1 cellular context compared by ENCODE assay signal in the genomic region with DNA sequence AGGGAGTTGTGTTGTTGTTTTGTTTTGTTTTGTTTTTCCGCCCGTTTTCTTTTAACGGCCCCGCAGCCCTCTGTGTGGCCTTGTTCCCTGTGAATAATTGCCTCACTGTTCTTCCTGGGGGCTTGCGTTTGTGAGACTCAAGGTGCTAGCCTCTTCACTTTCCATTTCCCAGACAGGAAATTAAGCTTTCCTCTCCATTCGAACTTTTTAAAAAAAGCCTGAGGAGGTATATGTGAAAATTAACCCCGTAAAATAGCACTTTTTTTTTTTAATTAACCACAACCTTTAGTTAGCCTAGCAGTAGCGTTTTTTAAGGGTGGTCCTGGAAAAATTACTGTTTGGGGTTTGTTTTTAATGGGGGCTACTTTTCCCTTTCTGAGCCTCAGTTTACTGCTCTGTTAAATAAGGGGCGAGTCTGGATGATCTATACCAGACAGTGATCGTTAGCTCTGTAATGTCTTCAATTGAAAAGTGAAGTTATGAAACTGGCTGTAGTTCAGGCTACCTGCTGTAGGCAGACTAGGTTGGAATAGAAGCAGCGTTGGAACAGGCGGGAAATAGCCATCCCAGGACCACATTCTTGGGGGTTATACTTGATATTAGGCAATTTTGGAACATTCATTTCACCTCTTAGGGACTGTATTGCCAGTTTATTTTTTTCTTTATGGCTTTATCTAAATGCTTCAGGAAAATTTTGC.
TF ChIP-seq lines count a peak whose summit lies in the region.

No MANE protein-coding gene starts in this region.

TF ChIP-seq in K562, 482 proteins besides CTCF, POLR2A, EP300 and RAD21 (continued from another document):
- TF ChIP-seq MCM7 (IDR thresholded peaks at IDR 0.05), result no peak
- TF ChIP-seq, protein P1, sequence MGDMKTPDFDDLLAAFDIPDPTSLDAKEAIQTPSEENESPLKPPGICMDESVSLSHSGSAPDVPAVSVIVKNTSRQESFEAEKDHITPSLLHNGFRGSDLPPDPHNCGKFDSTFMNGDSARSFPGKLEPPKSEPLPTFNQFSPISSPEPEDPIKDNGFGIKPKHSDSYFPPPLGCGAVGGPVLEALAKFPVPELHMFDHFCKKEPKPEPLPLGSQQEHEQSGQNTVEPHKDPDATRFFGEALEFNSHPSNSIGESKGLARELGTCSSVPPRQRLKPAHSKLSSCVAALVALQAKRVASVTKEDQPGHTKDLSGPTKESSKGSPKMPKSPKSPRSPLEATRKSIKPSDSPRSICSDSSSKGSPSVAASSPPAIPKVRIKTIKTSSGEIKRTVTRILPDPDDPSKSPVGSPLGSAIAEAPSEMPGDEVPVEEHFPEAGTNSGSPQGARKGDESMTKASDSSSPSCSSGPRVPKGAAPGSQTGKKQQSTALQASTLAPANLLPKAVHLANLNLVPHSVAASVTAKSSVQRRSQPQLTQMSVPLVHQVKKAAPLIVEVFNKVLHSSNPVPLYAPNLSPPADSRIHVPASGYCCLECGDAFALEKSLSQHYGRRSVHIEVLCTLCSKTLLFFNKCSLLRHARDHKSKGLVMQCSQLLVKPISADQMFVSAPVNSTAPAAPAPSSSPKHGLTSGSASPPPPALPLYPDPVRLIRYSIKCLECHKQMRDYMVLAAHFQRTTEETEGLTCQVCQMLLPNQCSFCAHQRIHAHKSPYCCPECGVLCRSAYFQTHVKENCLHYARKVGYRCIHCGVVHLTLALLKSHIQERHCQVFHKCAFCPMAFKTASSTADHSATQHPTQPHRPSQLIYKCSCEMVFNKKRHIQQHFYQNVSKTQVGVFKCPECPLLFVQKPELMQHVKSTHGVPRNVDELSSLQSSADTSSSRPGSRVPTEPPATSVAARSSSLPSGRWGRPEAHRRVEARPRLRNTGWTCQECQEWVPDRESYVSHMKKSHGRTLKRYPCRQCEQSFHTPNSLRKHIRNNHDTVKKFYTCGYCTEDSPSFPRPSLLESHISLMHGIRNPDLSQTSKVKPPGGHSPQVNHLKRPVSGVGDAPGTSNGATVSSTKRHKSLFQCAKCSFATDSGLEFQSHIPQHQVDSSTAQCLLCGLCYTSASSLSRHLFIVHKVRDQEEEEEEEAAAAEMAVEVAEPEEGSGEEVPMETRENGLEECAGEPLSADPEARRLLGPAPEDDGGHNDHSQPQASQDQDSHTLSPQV (IDR thresholded peaks at IDR 0.05), result 0 out of 2 replicates have a peak, but pooled peaks have one; percentile 8
- 0 out of 2 replicates have a peak, but pooled peaks have one; percentile 1 for TF ChIP-seq POLR2H (tag; IDR thresholded peaks at IDR 0.05; ENCODE audit: low read depth)
- TF ChIP-seq BRD4 (IDR thresholded peaks at IDR 0.05), result no peak
- no peak for TF ChIP-seq IFI16 (CRISPR knock-in tag; IDR thresholded peaks at IDR 0.05)
- no peak for TF ChIP-seq ELF4 (CRISPR knock-in tag; IDR thresholded peaks at IDR 0.05)
- TF ChIP-seq GATAD2A (IDR thresholded peaks at IDR 0.05), result no peak
- no peak for TF ChIP-seq ARID2 (IDR thresholded peaks at IDR 0.05)
- TF ChIP-seq ZNF121 (CRISPR knock-in tag; conservative IDR thresholded peaks at IDR 0.05), result no peak
- no peak for TF ChIP-seq CEBPB (tag; IDR thresholded peaks at IDR 0.05)
- TF ChIP-seq ZNF324 (CRISPR knock-in tag; IDR thresholded peaks at IDR 0.05), result no peak
- no peak for TF ChIP-seq NR4A1 (CRISPR knock-in tag; IDR thresholded peaks at IDR 0.05)
- no peak for TF ChIP-seq NR4A1 (tag; IDR thresholded peaks at IDR 0.05)
- TF ChIP-seq DIDO1 (tag; IDR thresholded peaks at IDR 0.05; ENCODE audit: low read depth), result no peak
- no peak for TF ChIP-seq ARID1B (IDR thresholded peaks at IDR 0.05)
- no peak for TF ChIP-seq RBM25 (IDR thresholded peaks at IDR 0.05; ENCODE audit: low read depth, low read length, severe bottlenecking)
- TF ChIP-seq ATF7 (IDR thresholded peaks at IDR 0.05), result 0 out of 2 replicates have a peak, but pooled peaks have one; percentile 17
- no peak for TF ChIP-seq ZNF707 (CRISPR knock-in tag; conservative IDR thresholded peaks at IDR 0.05)
- no peak for TF ChIP-seq JUN (IDR thresholded peaks at IDR 0.05; ENCODE audit: borderline replicate concordance, low read depth, low read length)
- TF ChIP-seq JUN (CRISPR knock-in tag; IDR thresholded peaks at IDR 0.05; ENCODE audit: borderline replicate concordance), result no peak
- no peak for TF ChIP-seq TFAM (CRISPR knock-in tag; conservative IDR thresholded peaks at IDR 0.05)
- TF ChIP-seq THRB (CRISPR knock-in tag; conservative IDR thresholded peaks at IDR 0.05), result peak; percentile 43; the same call in 1 of the 2 replicates
- no peak for TF ChIP-seq CEBPG (CRISPR knock-in tag; IDR thresholded peaks at IDR 0.05)
- TF ChIP-seq CEBPG (tag; conservative IDR thresholded peaks at IDR 0.05 in 1 of 2, IDR thresholded peaks at IDR 0.05 in 1 of 2), result peak; percentile 13 to 16; a peak in 2 of 4 replicates
- no peak for TF ChIP-seq RAD51 (IDR thresholded peaks at IDR 0.05; ENCODE audit: borderline replicate concordance, low read depth)
- no peak for TF ChIP-seq CSDE1 (IDR thresholded peaks at IDR 0.05)
- 0 out of 2 replicates have a peak, but pooled peaks have one; percentile 9 for TF ChIP-seq SOX6 (IDR thresholded peaks at IDR 0.05)
- no peak for TF ChIP-seq KDM5B (IDR thresholded peaks at IDR 0.05; ENCODE audit: insufficient replicate concordance, low read depth, low read length)
- TF ChIP-seq, protein P2, sequence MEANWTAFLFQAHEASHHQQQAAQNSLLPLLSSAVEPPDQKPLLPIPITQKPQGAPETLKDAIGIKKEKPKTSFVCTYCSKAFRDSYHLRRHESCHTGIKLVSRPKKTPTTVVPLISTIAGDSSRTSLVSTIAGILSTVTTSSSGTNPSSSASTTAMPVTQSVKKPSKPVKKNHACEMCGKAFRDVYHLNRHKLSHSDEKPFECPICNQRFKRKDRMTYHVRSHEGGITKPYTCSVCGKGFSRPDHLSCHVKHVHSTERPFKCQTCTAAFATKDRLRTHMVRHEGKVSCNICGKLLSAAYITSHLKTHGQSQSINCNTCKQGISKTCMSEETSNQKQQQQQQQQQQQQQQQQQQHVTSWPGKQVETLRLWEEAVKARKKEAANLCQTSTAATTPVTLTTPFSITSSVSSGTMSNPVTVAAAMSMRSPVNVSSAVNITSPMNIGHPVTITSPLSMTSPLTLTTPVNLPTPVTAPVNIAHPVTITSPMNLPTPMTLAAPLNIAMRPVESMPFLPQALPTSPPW (CRISPR knock-in tag; IDR thresholded peaks at IDR 0.05), result no peak
- TF ChIP-seq MED1 (CRISPR knock-in tag; IDR thresholded peaks at IDR 0.05; ENCODE audit: borderline replicate concordance), result no peak
- no peak for TF ChIP-seq JUNB (CRISPR knock-in tag; conservative IDR thresholded peaks at IDR 0.05)
- TF ChIP-seq LCOR (CRISPR knock-in tag; IDR thresholded peaks at IDR 0.05), result no peak
- TF ChIP-seq ZFP1 (CRISPR knock-in tag; IDR thresholded peaks at IDR 0.05), result no peak
- TF ChIP-seq NBN (IDR thresholded peaks at IDR 0.05; ENCODE audit: low read depth), result no peak
- no peak for TF ChIP-seq XRCC5 (IDR thresholded peaks at IDR 0.05; ENCODE audit: low read depth, low read length)
- TF ChIP-seq MBD1 (CRISPR knock-in tag; IDR thresholded peaks at IDR 0.05), result no peak
- TF ChIP-seq, protein P3, sequence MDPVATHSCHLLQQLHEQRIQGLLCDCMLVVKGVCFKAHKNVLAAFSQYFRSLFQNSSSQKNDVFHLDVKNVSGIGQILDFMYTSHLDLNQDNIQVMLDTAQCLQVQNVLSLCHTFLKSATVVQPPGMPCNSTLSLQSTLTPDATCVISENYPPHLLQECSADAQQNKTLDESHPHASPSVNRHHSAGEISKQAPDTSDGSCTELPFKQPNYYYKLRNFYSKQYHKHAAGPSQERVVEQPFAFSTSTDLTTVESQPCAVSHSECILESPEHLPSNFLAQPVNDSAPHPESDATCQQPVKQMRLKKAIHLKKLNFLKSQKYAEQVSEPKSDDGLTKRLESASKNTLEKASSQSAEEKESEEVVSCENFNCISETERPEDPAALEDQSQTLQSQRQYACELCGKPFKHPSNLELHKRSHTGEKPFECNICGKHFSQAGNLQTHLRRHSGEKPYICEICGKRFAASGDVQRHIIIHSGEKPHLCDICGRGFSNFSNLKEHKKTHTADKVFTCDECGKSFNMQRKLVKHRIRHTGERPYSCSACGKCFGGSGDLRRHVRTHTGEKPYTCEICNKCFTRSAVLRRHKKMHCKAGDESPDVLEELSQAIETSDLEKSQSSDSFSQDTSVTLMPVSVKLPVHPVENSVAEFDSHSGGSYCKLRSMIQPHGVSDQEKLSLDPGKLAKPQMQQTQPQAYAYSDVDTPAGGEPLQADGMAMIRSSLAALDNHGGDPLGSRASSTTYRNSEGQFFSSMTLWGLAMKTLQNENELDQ (CRISPR knock-in tag; IDR thresholded peaks at IDR 0.05; ENCODE audit: borderline replicate concordance), result no peak
- no peak for TF ChIP-seq RBFOX2 (IDR thresholded peaks at IDR 0.05; ENCODE audit: low read depth, low read length)
- no peak for TF ChIP-seq RHOXF2B (CRISPR knock-in tag; conservative IDR thresholded peaks at IDR 0.05)
- no peak for TF ChIP-seq GATAD2B (IDR thresholded peaks at IDR 0.05; ENCODE audit: borderline replicate concordance)
- TF ChIP-seq HDAC1 (IDR thresholded peaks at IDR 0.05), result no peak
- TF ChIP-seq CHCHD3 (CRISPR knock-in tag; IDR thresholded peaks at IDR 0.05), result no peak
- no peak for TF ChIP-seq PRMT5 (CRISPR knock-in tag; IDR thresholded peaks at IDR 0.05)
- no peak for TF ChIP-seq FOXJ2 (tag; IDR thresholded peaks at IDR 0.05)
- TF ChIP-seq ZNF778 (CRISPR knock-in tag; IDR thresholded peaks at IDR 0.05), result no peak
- no peak for TF ChIP-seq E2F3 (CRISPR knock-in tag; IDR thresholded peaks at IDR 0.05)
- no peak for TF ChIP-seq ZNF668 (CRISPR knock-in tag; IDR thresholded peaks at IDR 0.05)
- no peak for TF ChIP-seq SRF (CRISPR knock-in tag; IDR thresholded peaks at IDR 0.05)
- TF ChIP-seq NELFE (IDR thresholded peaks at IDR 0.05; ENCODE audit: insufficient read depth, insufficient read length), result no peak
- no peak for TF ChIP-seq KAT2B (IDR thresholded peaks at IDR 0.05; ENCODE audit: low read depth, low read length)
- TF ChIP-seq MTA1 (IDR thresholded peaks at IDR 0.05; ENCODE audit: borderline replicate concordance), result no peak
- no peak for TF ChIP-seq ZNF217 (CRISPR knock-in tag; IDR thresholded peaks at IDR 0.05)
- no peak for TF ChIP-seq KLF1 (tag; IDR thresholded peaks at IDR 0.05)
- no peak for TF ChIP-seq SMAD1 (IDR thresholded peaks at IDR 0.05; ENCODE audit: low read depth, low read length, partially characterized antibody)
- no peak for TF ChIP-seq ZNF766 (CRISPR knock-in tag; conservative IDR thresholded peaks at IDR 0.05)
- TF ChIP-seq WHSC1 (IDR thresholded peaks at IDR 0.05; ENCODE audit: low read length), result no peak
- TF ChIP-seq, protein P4, sequence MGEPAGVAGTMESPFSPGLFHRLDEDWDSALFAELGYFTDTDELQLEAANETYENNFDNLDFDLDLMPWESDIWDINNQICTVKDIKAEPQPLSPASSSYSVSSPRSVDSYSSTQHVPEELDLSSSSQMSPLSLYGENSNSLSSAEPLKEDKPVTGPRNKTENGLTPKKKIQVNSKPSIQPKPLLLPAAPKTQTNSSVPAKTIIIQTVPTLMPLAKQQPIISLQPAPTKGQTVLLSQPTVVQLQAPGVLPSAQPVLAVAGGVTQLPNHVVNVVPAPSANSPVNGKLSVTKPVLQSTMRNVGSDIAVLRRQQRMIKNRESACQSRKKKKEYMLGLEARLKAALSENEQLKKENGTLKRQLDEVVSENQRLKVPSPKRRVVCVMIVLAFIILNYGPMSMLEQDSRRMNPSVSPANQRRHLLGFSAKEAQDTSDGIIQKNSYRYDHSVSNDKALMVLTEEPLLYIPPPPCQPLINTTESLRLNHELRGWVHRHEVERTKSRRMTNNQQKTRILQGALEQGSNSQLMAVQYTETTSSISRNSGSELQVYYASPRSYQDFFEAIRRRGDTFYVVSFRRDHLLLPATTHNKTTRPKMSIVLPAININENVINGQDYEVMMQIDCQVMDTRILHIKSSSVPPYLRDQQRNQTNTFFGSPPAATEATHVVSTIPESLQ (CRISPR knock-in tag; IDR thresholded peaks at IDR 0.05), result no peak
- TF ChIP-seq NR2C1 (IDR thresholded peaks at IDR 0.05), result no peak
- TF ChIP-seq NR2C1 (tag; IDR thresholded peaks at IDR 0.05), result no peak
